In the genomic region with DNA sequence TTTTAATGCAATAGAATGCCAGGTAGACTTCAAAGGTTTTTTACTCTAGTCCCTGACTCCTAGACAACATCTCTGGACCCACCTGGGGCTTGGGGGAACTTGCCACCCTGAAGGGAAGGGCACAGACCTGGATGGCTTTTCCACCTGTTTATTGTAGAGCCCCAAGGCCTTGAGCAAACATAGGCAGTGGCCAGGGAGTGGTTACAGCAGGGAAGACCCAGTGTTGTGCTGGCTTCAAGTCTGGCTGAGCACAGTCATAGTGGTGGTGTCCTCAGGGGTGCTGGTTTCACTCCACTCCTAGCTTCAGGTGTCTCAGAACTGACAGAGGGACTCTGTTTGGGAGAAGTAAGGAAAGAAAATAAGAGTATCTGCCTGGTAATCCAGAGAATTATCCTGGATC, we compare ENCODE assay signal across 40 cellular contexts. TPM values are rescaled to one million over a fixed set of nuclear protein-coding genes. Genes with fewer than 3 reads are reported as not detected.
"Had no signal": no experiment of that assay in that cellular context is flagged by ENCODE, and none has a peak within 500 bp of the region (broad histone marks: within the 10 kb centered on the region; RNA-seq: fewer than 3 reads in every experiment).

No MANE protein-coding gene starts in this region.

- H3K27me3 ChIP-seq: ascending aorta, body of pancreas had no signal

- DNase-seq: activated effector memory CD4-positive, alpha-beta T cell treated with Interleukin-2 at 50 U/mL for 16 hours; activated gamma-delta T cell; activated gamma-delta T cell treated with Interleukin-2 at 50 U/mL for 16 hours; activated naive CD4-positive, alpha-beta T cell; activated naive CD4-positive, alpha-beta T cell treated with anti-CD3 and anti-CD28 coated beads for 36 hours; activated naive CD4-positive, alpha-beta T cell treated with anti-CD3 and anti-CD28 coated beads, Interleukin-2, amount 10 ng/mL, durations not matched to agents 7 days and 5 days; activated naive CD4-positive, alpha-beta T cell treated with anti-CD3 and anti-CD28 coated beads, Interleukin-2, amount 50 U/mL, for 16 hours; activated naive CD4-positive, alpha-beta T cell treated with Interleukin-2 at 50 U/mL for 16 hours; activated naive CD8-positive, alpha-beta T cell treated with anti-CD3 and anti-CD28 coated beads for 36 hours; activated naive CD8-positive, alpha-beta T cell treated with anti-CD3 and anti-CD28 coated beads, Interleukin-2, amount 10 ng/mL, durations not matched to agents 7 days and 5 days; activated naive CD8-positive, alpha-beta T cell treated with anti-CD3 and anti-CD28 coated beads, Interleukin-2, amount 50 U/mL, for 24 hours; activated T-cell treated with anti-CD3 and anti-CD28 coated beads, Interleukin-2, amount 50 U/mL, for 1 hour; activated T-cell treated with anti-CD3 and anti-CD28 coated beads, Interleukin-2, amount 50 U/mL, for 24 hours; activated T-cell treated with anti-CD3 and anti-CD28 coated beads, Interleukin-2, amount 50 U/mL, for 4 hours; activated T-cell treated with anti-CD3 and anti-CD28 coated beads, Interleukin-2, amount 50 U/mL, for 48 hours; activated T-cell treated with anti-CD3 and anti-CD28 coated beads, Interleukin-2, amount 50 U/mL, for 72 hours; adrenal gland; amniotic stem cell; amygdala; anterior cingulate cortex; aorta; body of pancreas; brain microvascular endothelial cell; caudate nucleus; central memory CD4-positive, alpha-beta T cell; cerebellar nuclear complex had no signal

- H3K9me3 ChIP-seq: adrenal gland, ascending aorta had no signal

- H3K27ac ChIP-seq: adrenal gland, ascending aorta, body of pancreas, brain microvascular endothelial cell, breast epithelium, cardiac muscle cell had no signal

- H3K4me3 Mint-ChIP-seq: activated naive CD4-positive, alpha-beta T cell treated with anti-CD3 and anti-CD28 coated beads for 36 hours; activated naive CD4-positive, alpha-beta T cell treated with anti-CD3 and anti-CD28 coated beads, Interleukin-2, amount 10 ng/mL, durations not matched to agents 7 days and 5 days; activated naive CD4-positive, alpha-beta T cell treated with anti-CD3 and anti-CD28 coated beads, Interleukin-2, amount 50 U/mL, for 24 hours; activated naive CD8-positive, alpha-beta T cell; activated naive CD8-positive, alpha-beta T cell treated with anti-CD3 and anti-CD28 coated beads for 36 hours; activated naive CD8-positive, alpha-beta T cell treated with anti-CD3 and anti-CD28 coated beads, Interleukin-2, amount 10 ng/mL, durations not matched to agents 7 days and 5 days; activated naive CD8-positive, alpha-beta T cell treated with anti-CD3 and anti-CD28 coated beads, Interleukin-2, amount 50 U/mL, for 24 hours; activated T-cell treated with anti-CD3 and anti-CD28 coated beads, Interleukin-2, amount 50 U/mL, for 24 hours; activated T-cell treated with anti-CD3 and anti-CD28 coated beads, Interleukin-2, amount 50 U/mL, for 4 hours; activated T-cell treated with anti-CD3 and anti-CD28 coated beads, Interleukin-2, amount 50 U/mL, for 72 hours; activated T-helper 1 cell treated with anti-CD3 and anti-CD28 coated beads, Interleukin-12 subunit alpha, Interleukin-12 subunit beta, Interleukin-2, Interleukin-4 antibody, amounts not matched to agents 30 ng/mL and 10 ng/mL and 1 ng/mL, durations not matched to agents 14 hours and 24 hours and 36 hours; activated T-helper 17 cell treated with anti-CD3 and anti-CD28 coated beads, Interleukin-2, amount 50 U/mL, for 72 hours; brain; central memory CD8-positive, alpha-beta T cell had no signal

- H3K4me1 ChIP-seq: adrenal gland, ascending aorta, body of pancreas, breast epithelium had no signal

- H3K36me3 Mint-ChIP-seq: activated naive CD4-positive, alpha-beta T cell treated with anti-CD3 and anti-CD28 coated beads, Interleukin-2, amount 10 ng/mL, durations not matched to agents 7 days and 5 days; activated naive CD4-positive, alpha-beta T cell treated with anti-CD3 and anti-CD28 coated beads, Interleukin-2, amount 50 U/mL, for 24 hours; activated naive CD8-positive, alpha-beta T cell; activated naive CD8-positive, alpha-beta T cell treated with anti-CD3 and anti-CD28 coated beads for 36 hours; activated naive CD8-positive, alpha-beta T cell treated with anti-CD3 and anti-CD28 coated beads, Interleukin-2, amount 10 ng/mL, durations not matched to agents 7 days and 5 days; brain had no signal

- H3K4me3 ChIP-seq: adrenal gland, ascending aorta, body of pancreas, breast epithelium, cardiac muscle cell had no signal

- H3K36me3 ChIP-seq: adrenal gland, ascending aorta, brain microvascular endothelial cell, breast epithelium, cardiac muscle cell had no signal

- H3K9me3 Mint-ChIP-seq: activated naive CD4-positive, alpha-beta T cell treated with anti-CD3 and anti-CD28 coated beads, Interleukin-2, amount 50 U/mL, for 24 hours; activated T-helper 2 cell treated with anti-CD3 and anti-CD28 coated beads, Interferon-gamma antibody, Interleukin-2, Interleukin-4, amounts not matched to agents 10 μg/mL and 5 μg/mL and 100 μg/mL, durations not matched to agents 14 hours and 24 hours and 36 hours had no signal

- H3K4me1 Mint-ChIP-seq: activated naive CD4-positive, alpha-beta T cell treated with anti-CD3 and anti-CD28 coated beads, Interleukin-2, amount 10 ng/mL, durations not matched to agents 7 days and 5 days; activated naive CD4-positive, alpha-beta T cell treated with anti-CD3 and anti-CD28 coated beads, Interleukin-2, amount 50 U/mL, for 24 hours; activated naive CD8-positive, alpha-beta T cell treated with anti-CD3 and anti-CD28 coated beads for 36 hours; activated naive CD8-positive, alpha-beta T cell treated with anti-CD3 and anti-CD28 coated beads, Interleukin-2, amount 10 ng/mL, durations not matched to agents 7 days and 5 days; activated naive CD8-positive, alpha-beta T cell treated with anti-CD3 and anti-CD28 coated beads, Interleukin-2, amount 50 U/mL, for 24 hours; activated T-helper 17 cell treated with anti-CD3 and anti-CD28 coated beads, Interleukin-2, amount 50 U/mL, for 72 hours; brain; central memory CD8-positive, alpha-beta T cell had no signal

- H3K27ac Mint-ChIP-seq: activated naive CD4-positive, alpha-beta T cell treated with anti-CD3 and anti-CD28 coated beads for 36 hours; activated naive CD4-positive, alpha-beta T cell treated with anti-CD3 and anti-CD28 coated beads, Interleukin-2, amount 10 ng/mL, durations not matched to agents 7 days and 5 days; activated naive CD4-positive, alpha-beta T cell treated with anti-CD3 and anti-CD28 coated beads, Interleukin-2, amount 50 U/mL, for 24 hours; activated naive CD4-positive, alpha-beta T cell treated with anti-CD3 and anti-CD28 coated beads, Interleukin-2, amount 50 U/mL, for 72 hours; activated naive CD8-positive, alpha-beta T cell; activated naive CD8-positive, alpha-beta T cell treated with anti-CD3 and anti-CD28 coated beads for 36 hours; activated naive CD8-positive, alpha-beta T cell treated with anti-CD3 and anti-CD28 coated beads, Interleukin-2, amount 10 ng/mL, durations not matched to agents 7 days and 5 days; activated naive CD8-positive, alpha-beta T cell treated with anti-CD3 and anti-CD28 coated beads, Interleukin-2, amount 50 U/mL, for 24 hours; activated T-cell treated with anti-CD3 and anti-CD28 coated beads, Interleukin-2, amount 50 U/mL, for 24 hours; activated T-cell treated with anti-CD3 and anti-CD28 coated beads, Interleukin-2, amount 50 U/mL, for 72 hours; activated T-helper 1 cell treated with anti-CD3 and anti-CD28 coated beads, Interleukin-12 subunit alpha, Interleukin-12 subunit beta, Interleukin-2, Interleukin-4 antibody, amounts not matched to agents 30 ng/mL and 10 ng/mL and 1 ng/mL, durations not matched to agents 14 hours and 24 hours and 36 hours; activated T-helper 17 cell treated with anti-CD3 and anti-CD28 coated beads, Interleukin-2, amount 50 U/mL, for 72 hours; activated T-helper 2 cell treated with anti-CD3 and anti-CD28 coated beads, Interferon-gamma antibody, Interleukin-2, Interleukin-4, amounts not matched to agents 10 μg/mL and 5 μg/mL and 100 μg/mL, durations not matched to agents 14 hours and 24 hours and 36 hours; brain had no signal

RNA-seq across cellular contexts. Expression of a gene that starts 5.5 kb away (rescaled TPM):
- total RNA-seq: activated naive CD4-positive, alpha-beta T cell treated with anti-CD3 and anti-CD28 coated beads for 36 hours; activated naive CD4-positive, alpha-beta T cell treated with anti-CD3 and anti-CD28 coated beads, Interleukin-2, amount 50 U/mL, for 72 hours; activated naive CD8-positive, alpha-beta T cell treated with anti-CD3 and anti-CD28 coated beads for 36 hours; activated naive CD8-positive, alpha-beta T cell treated with anti-CD3 and anti-CD28 coated beads, Interleukin-2, amount 10 ng/mL, durations not matched to agents 7 days and 5 days; activated T-cell treated with anti-CD3 and anti-CD28 coated beads, Interleukin-2, amount 50 U/mL, for 4 hours; activated T-cell treated with anti-CD3 and anti-CD28 coated beads, Interleukin-2, amount 50 U/mL, for 72 hours; activated T-helper 1 cell treated with anti-CD3 and anti-CD28 coated beads, Interleukin-12 subunit alpha, Interleukin-12 subunit beta, Interleukin-2, Interleukin-4 antibody, amounts not matched to agents 30 ng/mL and 10 ng/mL and 1 ng/mL, durations not matched to agents 14 hours and 24 hours and 36 hours; activated T-helper 17 cell treated with anti-CD3 and anti-CD28 coated beads, Interleukin-2, amount 50 U/mL, for 72 hours; activated T-helper 2 cell treated with anti-CD3 and anti-CD28 coated beads, Interferon-gamma antibody, Interleukin-2, Interleukin-4, amounts not matched to agents 10 μg/mL and 5 μg/mL and 100 μg/mL, durations not matched to agents 14 hours and 24 hours and 36 hours; aorta; ascending aorta; astrocyte; bronchial epithelial cell; cardiac septum had no signal
- polyA plus RNA-seq: aorta, cardiac muscle cell had no signal
